In the genomic region with DNA sequence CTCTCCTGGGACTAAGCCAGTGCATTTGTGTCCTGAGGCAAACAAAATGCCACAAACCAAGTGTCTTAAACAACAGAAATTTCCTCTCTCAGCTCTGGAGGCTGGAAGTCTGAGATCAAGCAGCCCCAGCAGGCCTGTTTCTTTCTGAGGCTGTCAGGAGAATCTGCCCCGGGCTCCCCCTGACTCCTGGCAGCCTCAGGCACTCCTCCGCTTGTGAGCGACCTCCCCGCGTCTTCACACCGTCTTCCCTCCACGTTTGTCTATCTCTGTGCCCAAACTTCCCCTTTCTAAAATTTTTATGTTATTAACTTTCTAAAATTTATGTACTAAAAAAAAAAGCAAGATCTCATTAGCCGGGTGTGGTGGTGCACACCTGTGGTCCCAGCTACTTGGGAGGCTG, we compare ENCODE assay signal across 22 cellular contexts. TPM values are rescaled to one million over a fixed set of nuclear protein-coding genes. Genes with fewer than 3 reads are reported as not detected.
"Had no signal": no experiment of that assay in that cellular context is flagged by ENCODE, and none has a peak within 500 bp of the region (broad histone marks: within the 10 kb centered on the region; RNA-seq: fewer than 3 reads in every experiment).

No MANE protein-coding gene starts in this region.

- H3K9me3 ChIP-seq: MG63, SK-N-SH had no signal

- H3K4me2 ChIP-seq: SK-N-SH had no signal

- DNase-seq: IMR-90, Karpas-422, KG1, MG63, NCI-H1092 treated with DMSO at 0.1 percent for 48 hours, NCI-H187, NCI-H2029, NCI-H2081 treated with DMSO at 0.1 percent for 48 hours, NCI-H226, NCI-H446, NCI-H510A, NCI-H524 treated with DMSO at 0.1 percent for 48 hours, NCI-H69, NCI-H774, Right ventricle myocardium superior, RPMI8226, SIG-M5, SK-N-SH, SW 1271 had no signal

- H3K27me3 ChIP-seq: MG63, SJSA1 had no signal

- H3K4me3 ChIP-seq: MG63, SJSA1 had no signal

- ATAC-seq: HepG2 had no signal

- H3K36me3 ChIP-seq: MG63, SJSA1 had no signal

- H3K4me1 ChIP-seq: SJSA1 had no signal

- H3K9ac ChIP-seq: SK-N-SH had no signal

- H3K27ac ChIP-seq: SJSA1 had no signal

RNA-seq across cellular contexts. Expression of a gene that starts 59.7 kb away (rescaled TPM):
- total RNA-seq: HepG2, HT1080, IMR-90, Right ventricle myocardium superior had no signal
- polyA plus RNA-seq: IMR-90 had no signal
